ENCODE assay signal across 8 cellular contexts in the genomic region with DNA sequence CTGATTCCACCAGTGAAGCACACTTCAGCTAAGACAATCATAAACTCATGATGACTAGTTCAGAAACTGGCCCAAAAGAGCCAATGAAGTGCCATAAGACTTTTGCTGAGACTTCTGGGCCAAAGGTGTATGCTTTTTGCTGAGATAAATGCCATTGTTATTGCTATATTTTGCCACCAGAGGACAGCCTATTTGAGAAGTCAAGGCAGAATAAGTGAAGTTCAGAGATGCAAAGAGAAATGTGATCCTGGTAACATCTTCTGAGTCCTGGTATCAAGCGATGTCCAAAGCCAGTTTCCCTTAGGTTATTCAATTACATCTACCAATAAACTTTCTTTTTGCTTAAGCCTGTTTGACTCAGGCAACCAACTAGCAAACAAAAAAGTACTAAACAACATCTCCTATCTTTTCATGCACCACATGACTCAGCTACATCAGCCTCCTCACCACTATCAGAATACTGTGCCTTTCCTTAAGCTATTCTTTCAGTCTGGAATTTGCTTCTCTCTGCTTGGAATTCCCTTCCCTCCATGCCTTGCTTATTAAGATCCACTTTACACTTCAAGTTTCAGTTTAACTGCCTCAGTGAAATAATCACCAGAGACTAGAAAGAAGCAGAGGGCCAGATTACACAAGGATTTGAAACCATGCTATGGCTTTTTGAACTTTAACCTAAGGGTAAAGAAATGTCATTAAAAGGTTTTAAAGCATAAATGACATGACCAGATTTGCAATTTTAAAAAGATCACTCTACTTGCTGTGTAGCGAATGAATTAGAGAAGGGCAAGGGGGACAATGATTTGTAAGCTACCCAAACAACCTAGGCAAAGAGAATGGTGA. TPM values are rescaled to one million over a fixed set of nuclear protein-coding genes. Genes with fewer than 3 reads are reported as not detected.
DNase-seq lines count a peak whose midpoint lies in the region; ATAC-seq, FAIRE-seq and TF ChIP-seq lines count a peak whose summit lies in the region.

No MANE protein-coding gene starts in this region.

- no peak overlapping the region for H3K27ac ChIP-seq in neural progenitor cell

- H3K4me3 Mint-ChIP-seq in neural progenitor cell: no peak overlapping the region

- TF ChIP-seq CTCF in bronchial epithelial cell (IDR thresholded peaks at IDR 0.05; ENCODE audit: insufficient read depth, low read length, severe bottlenecking): peak; percentile 57
- TF ChIP-seq CTCF in neural progenitor cell (IDR thresholded peaks at IDR 0.05): peak; percentile 47

- no peaks in the 10 kb centered on the region for H3K4me1 ChIP-seq in neural progenitor cell

- peaks cover 15% of the 10 kb centered on the region for H3K9me3 Mint-ChIP-seq in neural progenitor cell

- no peaks in the 10 kb centered on the region for H3K9me3 ChIP-seq in neural progenitor cell (ENCODE audit: low read depth)

- peaks cover 69% of the 10 kb centered on the region for H3K79me2 ChIP-seq in neural progenitor cell (ENCODE audit: low read depth)

- no peak overlapping the region for H3K4me2 ChIP-seq in neural progenitor cell

- no peak for FAIRE-seq in bronchial epithelial cell (lab: Jason Lieb, UNC)

- no peak overlapping the region for H3K4me3 ChIP-seq in Jurkat, Clone E6-1 (ENCODE audit: low read length)
- H3K4me3 ChIP-seq in bronchial epithelial cell (ENCODE audit: low read depth, low read length): no peak overlapping the region
- H3K4me3 ChIP-seq in neural progenitor cell: no peak overlapping the region

- peaks cover 4% of the 10 kb centered on the region for H3K36me3 Mint-ChIP-seq in neural progenitor cell

- no peak for ATAC-seq in HG02970 (IDR thresholded peaks at IDR 0.05; ENCODE audit: low FRiP score, unreplicated experiment)

- DNase-seq in EL: peak; percentile 39
- peak; percentile 17 for DNase-seq in Jurkat, Clone E6-1 (ENCODE audit: low read depth, low spot score)
- peak; percentile 69 for DNase-seq in bronchial epithelial cell (ENCODE audit: low read depth)
- DNase-seq in neural progenitor cell (ENCODE audit: low spot score): no peak
- DNase-seq in NCI-H2029 (lab: John Stamatoyannopoulos, UW): no peak
- DNase-seq in NCI-H1436 (lab: John Stamatoyannopoulos, UW): no peak
- no peak for DNase-seq in NCI-H1417 treated with DMSO at 0.1 percent for 48 hours (lab: John Stamatoyannopoulos, UW)

- H3K27ac Mint-ChIP-seq in neural progenitor cell: no peak overlapping the region

- H2AFZ ChIP-seq in neural progenitor cell (replicated peaks): no peak overlapping the region

- no peak overlapping the region for H3K9ac ChIP-seq in neural progenitor cell

- peaks cover 2% of the 10 kb centered on the region for H3K4me1 Mint-ChIP-seq in neural progenitor cell

- H4K20me1 ChIP-seq in neural progenitor cell (ENCODE audit: low read depth): peaks cover 13% of the 10 kb centered on the region

- H3K36me3 ChIP-seq in bronchial epithelial cell (ENCODE audit: control insufficient read depth, insufficient read depth, low read length) (no peaks in the 10 kb centered on the region), neural progenitor cell (no peaks in the 10 kb centered on the region)

- H3F3A ChIP-seq in neural progenitor cell (ENCODE audit: low read depth): no peaks in the 10 kb centered on the region

- H3K27me3 ChIP-seq in bronchial epithelial cell (ENCODE audit: control insufficient read depth, insufficient read depth, low read length) (no peaks in the 10 kb centered on the region), neural progenitor cell (no peaks in the 10 kb centered on the region)

- no peaks in the 10 kb centered on the region for H3K27me3 Mint-ChIP-seq in neural progenitor cell (ENCODE audit: insufficient read depth, low read depth)

RNA-seq across cellular contexts. Expression of a gene that starts 14.0 kb away (rescaled TPM):
- polyA plus RNA-seq in Jurkat, Clone E6-1 (2012; ENCODE audit: insufficient read depth, insufficient read length): 29.2 TPM
- total RNA-seq in bronchial epithelial cell (10.8 and 18.1 TPM in 2 replicates), neural progenitor cell (ENCODE audit: low replicate concordance) (36.7 and 51.3 TPM in 2 replicates)

Comparison
In these comparisons a context has a peak if more than half of its experiments do, and no peak if none do; other contexts are left out.
1. DNase-seq: peak in EL (single experiment), Jurkat, Clone E6-1 (single experiment) and bronchial epithelial cell (single experiment); none in neural progenitor cell (single experiment), NCI-H2029 (single experiment), NCI-H1436 (single experiment) and NCI-H1417 treated with DMSO at 0.1 percent for 48 hours (single experiment).